In the genomic region with DNA sequence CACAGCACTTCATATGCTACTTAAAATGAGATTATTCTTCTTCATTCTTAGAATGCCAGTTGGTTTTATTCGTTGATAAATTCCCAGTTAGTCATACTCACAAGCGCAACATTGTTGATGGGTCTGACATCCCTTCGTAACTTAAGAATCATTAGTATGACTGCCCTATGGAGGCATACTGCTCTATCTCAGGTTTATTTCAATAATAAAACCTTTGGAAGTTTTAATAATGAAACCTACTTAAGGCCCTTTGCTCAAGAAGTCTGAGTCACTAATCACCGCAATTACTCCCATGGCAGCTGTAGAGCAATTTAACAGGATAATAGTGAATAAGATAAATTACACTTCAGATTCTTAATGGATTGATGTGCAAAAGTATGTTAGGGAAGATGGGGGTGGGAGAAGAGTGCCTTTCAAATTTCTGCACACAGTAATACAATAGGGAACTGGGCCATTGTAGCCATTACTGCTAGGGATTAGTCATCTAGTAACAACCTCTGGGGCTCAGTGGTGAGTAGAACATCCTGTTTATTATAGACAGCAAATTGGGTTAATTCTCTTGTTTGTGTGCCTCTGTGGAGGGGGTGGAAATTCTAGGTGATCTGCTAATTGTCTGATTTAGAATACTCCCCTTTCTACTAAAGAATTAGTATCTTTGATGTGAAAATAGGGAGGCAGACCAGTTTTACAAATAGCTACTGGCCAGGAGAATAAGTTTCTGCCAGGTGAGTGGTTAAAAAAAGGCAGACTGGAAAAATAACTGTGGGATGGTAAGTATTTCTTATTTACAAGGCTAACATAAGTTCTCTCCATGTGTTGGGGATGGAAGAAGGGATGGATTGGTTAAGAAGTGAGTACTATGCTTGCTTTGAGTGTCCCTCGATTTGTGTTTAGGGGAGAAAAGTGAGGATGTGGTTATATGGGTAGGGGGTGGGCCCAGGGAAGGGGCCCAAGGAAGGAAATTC, we compare ENCODE assay signal across 1 cellular context.
TF ChIP-seq lines count a peak whose summit lies in the region.

No MANE protein-coding gene starts in this region.

TF ChIP-seq in HepG2, 621 proteins besides CTCF, POLR2A, EP300 and RAD21 (continued from another document):
- TF ChIP-seq ZKSCAN8 (CRISPR knock-in tag; IDR thresholded peaks at IDR 0.05; ENCODE audit: borderline replicate concordance), result no peak
- TF ChIP-seq, protein P1, sequence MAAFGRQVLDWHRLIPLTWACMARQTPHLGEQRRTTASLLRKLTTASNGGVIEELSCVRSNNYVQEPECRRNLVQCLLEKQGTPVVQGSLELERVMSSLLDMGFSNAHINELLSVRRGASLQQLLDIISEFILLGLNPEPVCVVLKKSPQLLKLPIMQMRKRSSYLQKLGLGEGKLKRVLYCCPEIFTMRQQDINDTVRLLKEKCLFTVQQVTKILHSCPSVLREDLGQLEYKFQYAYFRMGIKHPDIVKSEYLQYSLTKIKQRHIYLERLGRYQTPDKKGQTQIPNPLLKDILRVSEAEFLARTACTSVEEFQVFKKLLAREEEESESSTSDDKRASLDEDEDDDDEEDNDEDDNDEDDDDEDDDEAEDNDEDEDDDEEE (CRISPR knock-in tag; IDR thresholded peaks at IDR 0.05), result no peak
